Comparison of ENCODE assay signal across 12 cellular contexts in genomic region chr2:6556755-6557154, GRCh38.
DNase-seq lines count a peak whose midpoint lies in the region; ATAC-seq and TF ChIP-seq lines count a peak whose summit lies in the region.
"Had no signal": no experiment of that assay in that cellular context is flagged by ENCODE, and none has a peak within 500 bp of the region (broad histone marks: within the 10 kb centered on the region; RNA-seq: fewer than 3 reads in every experiment).

No MANE protein-coding gene starts in this region.

- POLR2A ChIA-PET in HCT116 (lab: Charles Lee), result no interaction called here

- ATAC-seq in HCT116 (peak; percentile 91), GM21619 (IDR thresholded peaks at IDR 0.05; ENCODE audit: unreplicated experiment) (no peak)
- ATAC-seq: stimulated activated memory B cell treated with anti-CD40 and anti-IgM and Interleukin-4, amounts not matched to agents 10 μg/mL and 1 μg/mL and 100 μg/mL, for 72 hours had no signal

- no peak for TF ChIP-seq CTCF in HCT116 (IDR thresholded peaks at IDR 0.05 in 2 of 3, conservative IDR thresholded peaks at IDR 0.05 in 1 of 3; ENCODE audit: borderline replicate concordance in 1 of 3, insufficient read depth in 1 of 3, low read depth in 2 of 3, low read length in 2 of 3)
- TF ChIP-seq CTCF in foreskin fibroblast (IDR thresholded peaks at IDR 0.05; ENCODE audit: low read depth, low read length), result no peak

- H3K9me2 ChIP-seq in HCT116 (ENCODE audit: insufficient read depth), result no peaks in the 10 kb centered on the region

- no peaks in the 10 kb centered on the region for H4K20me1 ChIP-seq in HCT116 (ENCODE audit: insufficient read depth)

- H2AFZ ChIP-seq in HCT116 (ENCODE audit: low read depth, low read length, poor library complexity, severe bottlenecking), result peak overlapping the region; percentile 1
- H2AFZ ChIP-seq: neural progenitor cell had no signal

- H3K79me2 ChIP-seq in HCT116 (ENCODE audit: insufficient read depth, low read length), result no peaks in the 10 kb centered on the region

- TF ChIP-seq RAD21 in HCT116 (IDR thresholded peaks at IDR 0.05; ENCODE audit: low read depth), result no peak

- H3K27me3 ChIP-seq in HCT116 (ENCODE audit: insufficient read depth, low read length), result no peaks in the 10 kb centered on the region
- H3K27me3 ChIP-seq: neural progenitor cell had no signal

- DNase-seq in HCT116 (ENCODE audit: low read depth, low spot score) (peak; percentile 79), SW 1271 (lab: John Stamatoyannopoulos, UW) (peak; percentile 55 to 57), foreskin fibroblast (peak; percentile 72 to 75), skeletal muscle cell (ENCODE audit: low read depth) (peak; percentile 41), NCI-H1048 (lab: John Stamatoyannopoulos, UW) (no peak)
- DNase-seq in activated CD4-positive, alpha-beta T cell treated with anti-CD3 and anti-CD28 coated beads, Interleukin-2, amount 50 U/mL, for 1 hour, result no peak
- DNase-seq in stimulated activated CD4-positive, alpha-beta T cell treated with anti-CD3 and anti-CD28 coated beads, Interleukin-2, amount 100 ng/mL, for 24 hours, result no peak
- DNase-seq: aorta, immature natural killer cell had no signal

- peak overlapping the region; percentile 72 for H3K27ac ChIP-seq in HCT116 (ENCODE audit: low read depth, low read length)
- H3K27ac ChIP-seq: neural progenitor cell had no signal

- H3K36me3 ChIP-seq in HCT116 (ENCODE audit: control insufficient read depth in 1 of 2, insufficient read depth in 2 of 2, low read length in 2 of 2), result no peaks in the 10 kb centered on the region
- H3K36me3 ChIP-seq: neural progenitor cell had no signal

- no peak overlapping the region for H3K9ac ChIP-seq in HCT116 (ENCODE audit: low read length)
- H3K9ac ChIP-seq: neural progenitor cell had no signal

- H3K9me3 ChIP-seq in HCT116 (ENCODE audit: control insufficient read depth in 1 of 2, insufficient read depth in 1 of 2, low read depth in 1 of 2, low read length in 2 of 2), result peaks cover 0 to 4% of the 10 kb centered on the region in 2 experiments; a peak in 2 of 4 replicates

- 0 out of 4 replicates have a peak overlapping the region, but pooled peaks of 1 of the 2 experiments have one; percentile 11 for H3K4me3 ChIP-seq in HCT116 (replicated peaks in 1 of 2; ENCODE audit: low read depth in 1 of 2, low read length in 2 of 2)
- H3K4me3 ChIP-seq in foreskin fibroblast (ENCODE audit: low read depth in 1 of 2, low read length in 2 of 2), result no peak overlapping the region
- no peak overlapping the region for H3K4me3 ChIP-seq in skeletal muscle cell (ENCODE audit: low read depth, low read length)
- H3K4me3 ChIP-seq: neural progenitor cell had no signal

- BruUV-seq in HCT116 (replicated peaks; lab: Mats Ljungman, UMichigan), result no TSS peak

- H3K4me1 ChIP-seq in HCT116 (ENCODE audit: control insufficient read depth in 1 of 2, insufficient read depth in 2 of 2, low read length in 2 of 2), result peaks cover 7 to 26% of the 10 kb centered on the region in 2 experiments; a peak in 3 of 4 replicates
- H3K4me1 ChIP-seq: neural progenitor cell had no signal

- peak overlapping the region; percentile 48 for H3K4me2 ChIP-seq in HCT116 (ENCODE audit: low read length)
- H3K4me2 ChIP-seq: neural progenitor cell had no signal

- TF ChIP-seq POLR2A in HCT116 (IDR thresholded peaks at IDR 0.05; ENCODE audit: borderline replicate concordance, extremely low read depth, insufficient read depth, insufficient read length), result no peak

- intact Hi-C loops in HCT116 (cut with micrococcal nuclease), result no loop called here

- CTCF ChIA-PET in HCT116 (lab: Charles Lee), result no interaction called here

- RAD21 ChIA-PET in HCT116 (lab: Charles Lee; ENCODE audit: low non-redundant PET in 1 of 2, low total read pairs in 2 of 2, uncharacterized antibody in 2 of 2, unreplicated experiment in 2 of 2), result no interaction called here

TF ChIP-seq in HCT116, 20 proteins besides CTCF, POLR2A, EP300 and RAD21:
- TF ChIP-seq ATF3 (IDR thresholded peaks at IDR 0.05) (no peak), CEBPB (IDR thresholded peaks at IDR 0.05; ENCODE audit: low read depth) (no peak), SIN3A (IDR thresholded peaks at IDR 0.05; ENCODE audit: low read depth) (no peak), ZBTB33 (IDR thresholded peaks at IDR 0.05; ENCODE audit: extremely low read depth, insufficient replicate concordance, low read length) (no peak), YY1 (IDR thresholded peaks at IDR 0.05; ENCODE audit: extremely low read depth, insufficient replicate concordance, low read depth, low read length) (no peak), CBX3 (IDR thresholded peaks at IDR 0.05; ENCODE audit: low read depth) (peak; percentile 85), EZH2 (IDR thresholded peaks at IDR 0.05) (no peak), ELF1 (IDR thresholded peaks at IDR 0.05; ENCODE audit: borderline replicate concordance, low read depth) (no peak; the same call in 1 of the 2 replicates), JUND (IDR thresholded peaks at IDR 0.05) (peak; percentile 84), REST (IDR thresholded peaks at IDR 0.05; ENCODE audit: low read depth) (no peak), ZNF274 (IDR thresholded peaks at IDR 0.05; ENCODE audit: low read depth, low read length) (no peak), ZFX (IDR thresholded peaks at IDR 0.05) (no peak), FOSL1 (IDR thresholded peaks at IDR 0.05; ENCODE audit: low read depth) (peak; percentile 88), SP1 (IDR thresholded peaks at IDR 0.05; ENCODE audit: low read depth) (peak; percentile 62), SRF (IDR thresholded peaks at IDR 0.05; ENCODE audit: low read depth) (no peak), POLR2AphosphoS5 (IDR thresholded peaks at IDR 0.05; ENCODE audit: low read depth, low read length) (no peak), EGR1 (IDR thresholded peaks at IDR 0.05; ENCODE audit: low read depth) (peak; percentile 33; the same call in 1 of the 2 replicates), EZH2phosphoT487 (IDR thresholded peaks at IDR 0.05; ENCODE audit: borderline replicate concordance) (no peak), MAX (IDR thresholded peaks at IDR 0.05) (peak; percentile 28), TCF7L2 (IDR thresholded peaks at IDR 0.05; ENCODE audit: borderline replicate concordance, extremely low read depth, insufficient read depth, insufficient read length) (no peak)
TF ChIP-seq in HCT116: peak in this region for 6.

Comparison
In these comparisons a context has a peak if more than half of its experiments do, and no peak if none do; other contexts are left out.
1. DNase-seq: peak in HCT116 (single experiment), SW 1271 (2 of 2), foreskin fibroblast (2 of 2) and skeletal muscle cell (single experiment); none in NCI-H1048 (single experiment), activated CD4-positive, alpha-beta T cell treated with anti-CD3 and anti-CD28 coated beads, Interleukin-2, amount 50 U/mL, for 1 hour (single experiment) and stimulated activated CD4-positive, alpha-beta T cell treated with anti-CD3 and anti-CD28 coated beads, Interleukin-2, amount 100 ng/mL, for 24 hours (0 of 2).